In genomic region chr3:184523825-184524615, GRCh38 we compare ENCODE assay signal across 8 cellular contexts. TPM values are rescaled to one million over a fixed set of nuclear protein-coding genes. Genes with fewer than 3 reads are reported as not detected.
A peak's percentile ranks its signal among the peaks of the same experiment; 100 is the strongest.
DNase-seq lines count a peak whose midpoint lies in the region; ATAC-seq and TF ChIP-seq lines count a peak whose summit lies in the region.

No MANE protein-coding gene starts in this region.

- H3K27me3 Mint-ChIP-seq in T-cell = peaks cover 6 to 44% of the 10 kb centered on the region in 2 donors

- H3K4me3 Mint-ChIP-seq in T-cell = peak overlapping the region in 2 of 3 donors; percentile 13 to 41

- H3K4me3 ChIP-seq in fibroblast of villous mesenchyme (ENCODE audit: low read depth, low read length) = no peak overlapping the region

- H3K27ac Mint-ChIP-seq in T-cell = no peak overlapping the region

- no peak for TF ChIP-seq CTCF in fibroblast of villous mesenchyme (IDR thresholded peaks at IDR 0.05; ENCODE audit: insufficient read depth, low read depth, low read length)

- POLR2A ChIA-PET in T-cell (lab: Charles Lee) = no interaction called here

- H3K36me3 Mint-ChIP-seq in T-cell = no peaks in the 10 kb centered on the region

- peak; percentile 88 for DNase-seq in A172 (ENCODE audit: low spot score)
- peak; percentile 81 for DNase-seq in H4 (ENCODE audit: low spot score)
- DNase-seq in T-cell = no peak
- peak; percentile 46 for DNase-seq in fibroblast of villous mesenchyme (ENCODE audit: low read depth)
- DNase-seq in NCI-H1105 (lab: John Stamatoyannopoulos, UW) = no peak

- CTCF ChIA-PET in T-cell (lab: Charles Lee) = interaction anchor here in 1 of 2 donors (0.8 kb wide), 1 partner anchor 18 kb away, joined by 4 read pairs; no protein-coding TSS in a partner anchor

- no peaks in the 10 kb centered on the region for H3K9me3 Mint-ChIP-seq in T-cell

- ATAC-seq in T-cell (replicated peaks in 1 of 4) (no peak), HG02852 (IDR thresholded peaks at IDR 0.05; ENCODE audit: unreplicated experiment) (no peak), HG03354 (IDR thresholded peaks at IDR 0.05; ENCODE audit: poor library complexity, severe bottlenecking, unreplicated experiment) (no peak), HG03378 (IDR thresholded peaks at IDR 0.05; ENCODE audit: unreplicated experiment) (no peak)

- peaks cover 11 to 17% (median 14%) of the 10 kb centered on the region in 3 donors for H3K4me1 Mint-ChIP-seq in T-cell

RNA-seq across cellular contexts. Expression of gene EPHB3, which starts 37.6 kb away (rescaled TPM):
- total RNA-seq in A172 (2014; rRNA removed; shearing (Covaris generic)) = 1.1 and 1.4 TPM in 2 replicates
- 1.0 and 2.0 TPM in 2 replicates for total RNA-seq in H4 (2014; rRNA removed; shearing (Covaris generic))
- 1 to 10 TPM in 1 of 5 donors, under 1 TPM in 4; 0.35 to 1.1 (median 0.55) TPM for total RNA-seq in T-cell
- total RNA-seq in fibroblast of villous mesenchyme = 2.2 and 3.5 TPM in 2 replicates

Comparison
In these comparisons a context has a peak if more than half of its experiments do, and no peak if none do; other contexts are left out.
1. DNase-seq: peak in A172 (single experiment), H4 (single experiment) and fibroblast of villous mesenchyme (single experiment); none in T-cell (0 of 34) and NCI-H1105 (single experiment).